Comparison of ENCODE assay signal across 10 cellular contexts in genomic region chr20:46562009-46562372, GRCh38. TPM values are rescaled to one million over a fixed set of nuclear protein-coding genes. Genes with fewer than 3 reads are reported as not detected.
DNase-seq lines count a peak whose midpoint lies in the region; ATAC-seq and TF ChIP-seq lines count a peak whose summit lies in the region.
"Had no signal": no experiment of that assay in that cellular context is flagged by ENCODE, and none has a peak within 500 bp of the region (broad histone marks: within the 10 kb centered on the region; RNA-seq: fewer than 3 reads in every experiment).

No MANE protein-coding gene starts in this region.

- H3K27me3 Mint-ChIP-seq in neural progenitor cell (ENCODE audit: insufficient read depth, low read depth) (peaks cover 8% of the 10 kb centered on the region), endothelial cell (ENCODE audit: unreplicated experiment) (no peaks in the 10 kb centered on the region), T-cell (peaks cover 0 to 8% of the 10 kb centered on the region in 2 donors)

- POLR2A ChIA-PET in T-cell (lab: Charles Lee) = no interaction called here

- DNase-seq in AG10803 (ENCODE audit: low read depth) (no peak), neural progenitor cell (ENCODE audit: low spot score) (no peak), endothelial cell (ENCODE audit: low spot score) (no peak), T-cell (no peak), NOMO-1 treated with DMSO at 0.1 percent for 48 hours (lab: John Stamatoyannopoulos, UW; ENCODE audit: unreplicated experiment) (no peak)
- DNase-seq: NCI-H446 treated with DMSO at 0.1 percent for 48 hours had no signal

- H3K9me3 Mint-ChIP-seq in neural progenitor cell = no peaks in the 10 kb centered on the region
- no peaks in the 10 kb centered on the region for H3K9me3 Mint-ChIP-seq in endothelial cell (ENCODE audit: unreplicated experiment)
- H3K9me3 Mint-ChIP-seq in T-cell = no peaks in the 10 kb centered on the region
- H3K9me3 Mint-ChIP-seq: memory B cell had no signal

- no peaks in the 10 kb centered on the region for H3K27me3 ChIP-seq in HUES6 (ENCODE audit: control insufficient read depth, insufficient read depth, low read length)
- H3K27me3 ChIP-seq in endocrine pancreas (ENCODE audit: control insufficient read depth, insufficient read depth, low read length) = no peaks in the 10 kb centered on the region
- no peaks in the 10 kb centered on the region for H3K27me3 ChIP-seq in neural progenitor cell

- H3K4me1 Mint-ChIP-seq in neural progenitor cell = peaks cover 33% of the 10 kb centered on the region
- no peaks in the 10 kb centered on the region for H3K4me1 Mint-ChIP-seq in endothelial cell (ENCODE audit: unreplicated experiment)
- peaks cover 0 to 8% (median 0%) of the 10 kb centered on the region in 3 donors for H3K4me1 Mint-ChIP-seq in T-cell

- no peak for TF ChIP-seq CTCF in AG10803 (conservative IDR thresholded peaks at IDR 0.05; ENCODE audit: low read length)
- no peak for TF ChIP-seq CTCF in neural progenitor cell (IDR thresholded peaks at IDR 0.05)
- no peak for TF ChIP-seq CTCF in endothelial cell (IDR thresholded peaks at IDR 0.05; ENCODE audit: unreplicated experiment)

- H3K4me3 ChIP-seq in AG10803 (ENCODE audit: low read length) = peak overlapping the region; percentile 49; the same call in 1 of the 2 replicates
- peak overlapping the region; percentile 42 for H3K4me3 ChIP-seq in HUES6 (ENCODE audit: low read depth, low read length)
- H3K4me3 ChIP-seq in endocrine pancreas (ENCODE audit: control insufficient read depth, insufficient read depth, low read length) = peak overlapping the region; percentile 28
- H3K4me3 ChIP-seq in neural progenitor cell = peak overlapping the region; percentile 31

- CTCF ChIA-PET in T-cell (lab: Charles Lee) = no interaction called here

- H3K9ac ChIP-seq in HUES6 (ENCODE audit: low read length) = no peak overlapping the region
- no peak overlapping the region for H3K9ac ChIP-seq in endocrine pancreas (ENCODE audit: control insufficient read depth, insufficient read depth, low read length)
- no peak overlapping the region for H3K9ac ChIP-seq in neural progenitor cell

- H3F3A ChIP-seq in neural progenitor cell (ENCODE audit: low read depth) = peaks cover 29% of the 10 kb centered on the region

- no peaks in the 10 kb centered on the region for H3K36me3 ChIP-seq in HUES6 (ENCODE audit: control insufficient read depth, insufficient read depth, low read length)
- no peaks in the 10 kb centered on the region for H3K36me3 ChIP-seq in endocrine pancreas (ENCODE audit: control insufficient read depth, insufficient read depth, low read length)
- no peaks in the 10 kb centered on the region for H3K36me3 ChIP-seq in neural progenitor cell

- no peaks in the 10 kb centered on the region for H3K9me3 ChIP-seq in HUES6 (ENCODE audit: control insufficient read depth, insufficient read depth, low read depth, low read length)
- H3K9me3 ChIP-seq in endocrine pancreas (ENCODE audit: control insufficient read depth, low read length) = no peaks in the 10 kb centered on the region
- H3K9me3 ChIP-seq in neural progenitor cell (ENCODE audit: low read depth) = no peaks in the 10 kb centered on the region

- H3K27ac Mint-ChIP-seq in neural progenitor cell (no peak overlapping the region), endothelial cell (ENCODE audit: unreplicated experiment) (no peak overlapping the region), T-cell (no peak overlapping the region)
- H3K27ac Mint-ChIP-seq: memory B cell had no signal

- H3K4me1 ChIP-seq in HUES6 (ENCODE audit: control insufficient read depth, insufficient read depth, low read length) (peaks cover 23% of the 10 kb centered on the region), endocrine pancreas (ENCODE audit: control insufficient read depth, insufficient read depth, low read length) (no peaks in the 10 kb centered on the region), neural progenitor cell (peaks cover 28% of the 10 kb centered on the region)

- ATAC-seq in T-cell (replicated peaks in 1 of 4) = no peak
- no peak for ATAC-seq in HG02642 (IDR thresholded peaks at IDR 0.05; ENCODE audit: poor library complexity, unreplicated experiment)

- H3K79me2 ChIP-seq in neural progenitor cell (ENCODE audit: low read depth) = no peaks in the 10 kb centered on the region

- H3K4me3 Mint-ChIP-seq in neural progenitor cell = no peak overlapping the region
- no peak overlapping the region for H3K4me3 Mint-ChIP-seq in endothelial cell (ENCODE audit: unreplicated experiment)
- H3K4me3 Mint-ChIP-seq in T-cell = no peak overlapping the region
- H3K4me3 Mint-ChIP-seq: memory B cell had no signal

- H4K20me1 ChIP-seq in neural progenitor cell (ENCODE audit: low read depth) = no peaks in the 10 kb centered on the region

- H3K27ac ChIP-seq in HUES6 (ENCODE audit: low read depth, low read length) (peak overlapping the region; percentile 28; the same call in 1 of the 2 replicates), neural progenitor cell (no peak overlapping the region)

- H2AFZ ChIP-seq in neural progenitor cell (replicated peaks) = peak overlapping the region; percentile 98

- no peaks in the 10 kb centered on the region for H3K36me3 Mint-ChIP-seq in neural progenitor cell
- H3K36me3 Mint-ChIP-seq in endothelial cell (ENCODE audit: low read depth, unreplicated experiment) = no peaks in the 10 kb centered on the region
- H3K36me3 Mint-ChIP-seq in T-cell = no peaks in the 10 kb centered on the region
- H3K36me3 Mint-ChIP-seq: memory B cell had no signal

- peak overlapping the region; percentile 75 for H3K4me2 ChIP-seq in neural progenitor cell

RNA-seq across cellular contexts. Expression of gene OCSTAMP, which starts 11.5 kb away (rescaled TPM):
- total RNA-seq in neural progenitor cell (ENCODE audit: low replicate concordance) (not detected in 2 replicates), endothelial cell (ENCODE audit: unreplicated experiment) (not detected), T-cell (not detected)

RNA-seq across cellular contexts. Expression of gene ZNF334, which starts 48.6 kb away (rescaled TPM):
- total RNA-seq in neural progenitor cell (ENCODE audit: low replicate concordance) (29.0 and 45.9 TPM in 2 replicates), endothelial cell (ENCODE audit: unreplicated experiment) (19.5 TPM), T-cell (under 1 TPM; 0.14 to 0.26 (median 0.23) TPM)

Comparison
In these comparisons a context has a peak if more than half of its experiments do, and no peak if none do; other contexts are left out.
1. RNA of gene ZNF334, which starts 48.6 kb away (total RNA-seq): 29.0 to 45.9 TPM in neural progenitor cell and 19.5 TPM in endothelial cell (single experiment); 0.14 to 0.26 TPM in T-cell; every median in the first group is over 10 times any median in the second.
2. Peak in every context shown above with its lines, with median percentiles within 50 percentile points of each other: H3K4me3 ChIP-seq.